In the genomic region with DNA sequence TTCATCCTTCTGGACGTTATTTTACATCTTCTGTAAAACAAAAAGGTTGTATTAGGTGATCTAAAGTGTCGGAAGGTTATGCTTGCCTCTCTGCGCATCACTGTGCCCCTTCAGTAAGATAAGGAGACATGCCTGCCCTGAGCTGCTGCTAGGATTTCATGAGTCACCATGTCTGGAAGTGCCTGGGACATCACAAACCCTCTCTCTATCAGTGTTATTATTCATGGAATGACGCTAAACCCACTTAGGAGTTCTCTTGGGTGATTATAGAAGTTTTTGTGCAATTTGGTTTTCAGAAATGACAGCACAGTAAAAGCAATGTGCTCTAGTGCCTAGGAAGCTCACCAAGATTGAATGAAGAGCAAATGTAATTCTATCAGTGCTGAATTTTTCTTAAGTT, we compare ENCODE assay signal across 16 cellular contexts.
DNase-seq lines count a peak whose midpoint lies in the region; TF ChIP-seq lines count a peak whose summit lies in the region.
"Had no signal": no experiment of that assay in that cellular context is flagged by ENCODE, and none has a peak within 500 bp of the region (broad histone marks: within the 10 kb centered on the region; RNA-seq: fewer than 3 reads in every experiment).

No MANE protein-coding gene starts in this region.

- H3K4me2 ChIP-seq in mesendoderm (ENCODE audit: low read length): no peak overlapping the region

- 60 to 81% methylated on average over 1 to 4 of the region's 4 CpGs for WGBS in endodermal cell (ENCODE audit: insufficient coverage in 1 of 2, insufficient read length in 1 of 2), 2 experiments
- no CpG with 5 or more reads among the region's 4 CpGs for WGBS in mesendoderm (ENCODE audit: extremely low coverage, insufficient coverage, low lambda C conversion rate)

- no peak overlapping the region for H2BK15ac ChIP-seq in mesendoderm (replicated peaks; ENCODE audit: low read depth)

- no peak overlapping the region for H3K27ac Mint-ChIP-seq in endodermal cell
- H3K27ac Mint-ChIP-seq: CD4-positive, CD25-positive, alpha-beta regulatory T cell; immature natural killer cell had no signal

- TF ChIP-seq CTCF in endodermal cell (conservative IDR thresholded peaks at IDR 0.05): no peak

- H3K79me2 ChIP-seq in mesendoderm (ENCODE audit: control insufficient read depth, insufficient read depth, low read length): no peaks in the 10 kb centered on the region

- no peaks in the 10 kb centered on the region for H3K79me1 ChIP-seq in mesendoderm (ENCODE audit: low read length)

- no peaks in the 10 kb centered on the region for H3K27me3 ChIP-seq in endodermal cell (ENCODE audit: control insufficient read depth, insufficient read depth, low read length, poor library complexity, severe bottlenecking)
- no peaks in the 10 kb centered on the region for H3K27me3 ChIP-seq in mesendoderm (ENCODE audit: insufficient read depth, low read length, poor library complexity)

- DNase-seq in AG08395 (ENCODE audit: low spot score): peak; percentile 45
- DNase-seq in LHCN-M2 (ENCODE audit: low read depth): peak; percentile 80
- DNase-seq in endodermal cell: peak; percentile 49
- peak; percentile 86 for DNase-seq in mesendoderm
- DNase-seq in SKM-1 (lab: John Stamatoyannopoulos, UW; ENCODE audit: unreplicated experiment): no peak
- no peak for DNase-seq in T-helper 1 cell
- no peak for DNase-seq in inferior parietal cortex (ENCODE audit: extremely low spot score)
- no peak for DNase-seq in DMS53 treated with DMSO at 0.1 percent for 48 hours (lab: John Stamatoyannopoulos, UW; ENCODE audit: unreplicated experiment)
- DNase-seq: activated CD4-positive, alpha-beta T cell treated with anti-CD3 and anti-CD28 coated beads, Interleukin-2, amount 50 U/mL, for 1 hour; activated naive CD4-positive, alpha-beta T cell treated with anti-CD3 and anti-CD28 coated beads, Interleukin-2, amount 50 U/mL, for 16 hours; CD4-positive, CD25-positive, alpha-beta regulatory T cell; immature natural killer cell; NCI-H510A treated with DMSO at 0.1 percent for 48 hours; occipital lobe; stimulated activated CD4-positive, alpha-beta T cell treated with anti-CD3 and anti-CD28 coated beads, Interleukin-2, amount 100 ng/mL, for 48 hours had no signal

- no peak overlapping the region for H3K23ac ChIP-seq in mesendoderm (ENCODE audit: low read length)

- no peaks in the 10 kb centered on the region for H3K9me3 ChIP-seq in endodermal cell (ENCODE audit: control insufficient read depth, low read length)

- peak overlapping the region; percentile 60 for H3K18ac ChIP-seq in mesendoderm (ENCODE audit: low read length)

- no peak overlapping the region for H3K4me3 ChIP-seq in endodermal cell (ENCODE audit: low read length)
- H3K4me3 ChIP-seq in mesendoderm (ENCODE audit: low read length): no peak overlapping the region
- H3K4me3 ChIP-seq: SK-N-MC had no signal

- H4K5ac ChIP-seq in mesendoderm (ENCODE audit: low read length): no peak overlapping the region

- H3K4me1 ChIP-seq in endodermal cell (ENCODE audit: control insufficient read depth, insufficient read depth, low read length) (peaks cover 12% of the 10 kb centered on the region), mesendoderm (ENCODE audit: control insufficient read depth, low read depth, low read length) (peaks cover 2% of the 10 kb centered on the region)

- H2BK120ac ChIP-seq in mesendoderm (ENCODE audit: low read depth, low read length): no peak overlapping the region

- no peaks in the 10 kb centered on the region for H3K9me3 Mint-ChIP-seq in endodermal cell

- H3K36me3 ChIP-seq in endodermal cell (ENCODE audit: control insufficient read depth, insufficient read depth, low read length): no peaks in the 10 kb centered on the region
- H3K36me3 ChIP-seq in mesendoderm (ENCODE audit: control insufficient read depth, insufficient read depth, low read length): no peaks in the 10 kb centered on the region

- peaks cover 3% of the 10 kb centered on the region for H3K36me3 Mint-ChIP-seq in endodermal cell (ENCODE audit: low read depth)
- H3K36me3 Mint-ChIP-seq: CD4-positive, CD25-positive, alpha-beta regulatory T cell; immature natural killer cell had no signal

- H3K4me1 Mint-ChIP-seq in endodermal cell: peaks cover 11% of the 10 kb centered on the region
- H3K4me1 Mint-ChIP-seq: CD4-positive, CD25-positive, alpha-beta regulatory T cell; immature natural killer cell had no signal

- H2BK5ac ChIP-seq in mesendoderm (ENCODE audit: low read length): no peak overlapping the region

- no peak overlapping the region for H3K4me3 Mint-ChIP-seq in endodermal cell
- H3K4me3 Mint-ChIP-seq: CD4-positive, CD25-positive, alpha-beta regulatory T cell; immature natural killer cell had no signal

- H3K27me3 Mint-ChIP-seq in endodermal cell (ENCODE audit: insufficient read depth): no peaks in the 10 kb centered on the region

- peak overlapping the region; percentile 16 for H3K27ac ChIP-seq in endodermal cell (ENCODE audit: low read depth, low read length)
- no peak overlapping the region for H3K27ac ChIP-seq in mesendoderm (ENCODE audit: low read depth, low read length)
- H3K27ac ChIP-seq: SK-N-MC had no signal

- H2AK5ac ChIP-seq in mesendoderm (ENCODE audit: low read length): no peak overlapping the region

- no peak overlapping the region for H3K4ac ChIP-seq in mesendoderm (ENCODE audit: low read depth, low read length)

- H3K9ac ChIP-seq in endodermal cell (ENCODE audit: extremely low read depth, low read length, poor library complexity, severe bottlenecking): no peak overlapping the region
- H3K9ac ChIP-seq in mesendoderm (ENCODE audit: low read length): no peak overlapping the region

- H4K8ac ChIP-seq in mesendoderm (ENCODE audit: low read depth, low read length): no peak overlapping the region

- no peak overlapping the region for H3K56ac ChIP-seq in mesendoderm (ENCODE audit: low read length)

Comparison
In these comparisons a context has a peak if more than half of its experiments do, and no peak if none do; other contexts are left out.
1. DNase-seq: peak in AG08395 (single experiment), LHCN-M2 (single experiment), endodermal cell (single experiment) and mesendoderm (single experiment); none in SKM-1 (single experiment), T-helper 1 cell (0 of 5), inferior parietal cortex (single experiment) and DMS53 treated with DMSO at 0.1 percent for 48 hours (single experiment).